Comparison of ENCODE assay signal across 29 cellular contexts in the genomic region with DNA sequence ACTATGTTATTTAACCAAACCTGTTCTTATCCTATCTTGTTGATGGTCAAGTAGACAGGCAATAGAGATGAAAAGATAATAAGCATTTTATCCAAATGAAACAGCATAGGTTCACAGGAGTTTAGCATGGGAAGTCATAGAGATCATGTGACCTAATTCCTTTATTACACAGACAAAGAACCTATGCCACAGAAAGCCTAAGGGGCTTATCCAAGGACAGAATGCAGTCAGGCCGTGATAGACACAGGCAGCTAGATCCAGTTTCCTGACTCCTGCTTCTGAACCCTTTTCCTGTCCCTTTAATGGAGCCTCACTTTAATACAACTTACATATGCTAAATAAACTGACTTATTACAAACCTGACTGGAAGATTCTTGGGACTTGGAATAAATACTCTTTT.
A peak's percentile ranks its signal among the peaks of the same experiment; 100 is the strongest.
DNase-seq lines count a peak whose midpoint lies in the region; ATAC-seq, FAIRE-seq and TF ChIP-seq lines count a peak whose summit lies in the region.
"Had no signal": no experiment of that assay in that cellular context is flagged by ENCODE, and none has a peak within 500 bp of the region (broad histone marks: within the 10 kb centered on the region; RNA-seq: fewer than 3 reads in every experiment).

No MANE protein-coding gene starts in this region.

- peak overlapping the region; percentile 66; the same call in 1 of the 2 replicates for H3K4me2 ChIP-seq in KMS-11
- H3K4me2 ChIP-seq in keratinocyte (ENCODE audit: control insufficient read depth, extremely low read depth, insufficient read depth, low read depth, low read length) = peak overlapping the region; percentile 54
- H3K4me2 ChIP-seq in skeletal muscle satellite cell (ENCODE audit: low read length) = no peak overlapping the region
- H3K4me2 ChIP-seq in HepG2 (ENCODE audit: low read depth, low read length) = no peak overlapping the region

- POLR2A ChIA-PET in Panc1 (lab: Charles Lee) (no interaction called here), HepG2 (lab: Yijun Ruan, JAX) (no interaction called here)
- POLR2A ChIA-PET in activated CD8-positive, alpha-beta T cell treated with anti-CD3 and anti-CD28 coated beads for 36 hours (lab: Charles Lee) = no interaction called here

- no peaks in the 10 kb centered on the region for H3K36me3 Mint-ChIP-seq in activated CD8-positive, alpha-beta T cell treated with anti-CD3 and anti-CD28 coated beads for 36 hours (ENCODE audit: low read depth)
- H3K36me3 Mint-ChIP-seq: activated naive CD8-positive, alpha-beta T cell; stimulated activated effector memory CD8-positive, alpha-beta T cell treated with anti-CD3 and anti-CD28 coated beads, Interleukin-12 subunit alpha, Interleukin-12 subunit beta, amount 100 ng/mL, for 72 hours had no signal

- no peak overlapping the region for H3K4me3 Mint-ChIP-seq in activated CD8-positive, alpha-beta T cell treated with anti-CD3 and anti-CD28 coated beads for 36 hours
- H3K4me3 Mint-ChIP-seq: activated CD8-positive, alpha-beta T cell treated with anti-CD3 and anti-CD28 coated beads, Interleukin-2, amount 10 ng/mL, durations not matched to agents 7 days and 5 days; activated naive CD8-positive, alpha-beta T cell; nephron; stimulated activated effector memory CD8-positive, alpha-beta T cell treated with anti-CD3 and anti-CD28 coated beads, Interleukin-12 subunit alpha, Interleukin-12 subunit beta, amount 100 ng/mL, for 72 hours had no signal

- H3K27ac ChIP-seq in KMS-11 = no peak overlapping the region
- peak overlapping the region; percentile 92 for H3K27ac ChIP-seq in Panc1 (ENCODE audit: low read length)
- H3K27ac ChIP-seq in keratinocyte (ENCODE audit: control insufficient read depth, insufficient read depth, low read length) = peak overlapping the region; percentile 96
- H3K27ac ChIP-seq in HepG2 (ENCODE audit: extremely low read length, insufficient read depth, low read length) = no peak overlapping the region
- H3K27ac ChIP-seq: HL-60, left lung, parathyroid adenoma had no signal

- no peaks in the 10 kb centered on the region for H3K9me1 ChIP-seq in keratinocyte (ENCODE audit: control insufficient read depth, extremely low read depth, insufficient read depth, low read length)

- BruUV-seq in Panc1 (replicated peaks; lab: Mats Ljungman, UMichigan) (no TSS peak), HepG2 (replicated peaks; lab: Mats Ljungman, UMichigan) (no TSS peak)

- H3K4me3 ChIP-seq in KMS-11 (IDR thresholded peaks at IDR 0.05; ENCODE audit: insufficient read depth, low read depth, low read length) (no peak overlapping the region), Panc1 (ENCODE audit: low read depth in 2 of 2, low read length in 2 of 2) (peak overlapping the region in 1 of 2 experiments; percentile 2; a peak in 1 of 4 replicates), keratinocyte (ENCODE audit: control insufficient read depth in 2 of 3, extremely low read depth in 1 of 3, insufficient read depth in 2 of 3, low read depth in 1 of 3, low read length in 3 of 3) (no peak overlapping the region), skeletal muscle satellite cell (ENCODE audit: low read length) (no peak overlapping the region), HepG2 (replicated peaks in 1 of 3; ENCODE audit: insufficient read depth in 1 of 3, low read depth in 2 of 3, low read length in 3 of 3) (no peak overlapping the region)
- H3K4me3 ChIP-seq: gastroesophageal sphincter, left lung, right atrium auricular region, upper lobe of left lung had no signal

- H3K27me3 ChIP-seq in KMS-11 (ENCODE audit: insufficient read depth, low read depth) (no peaks in the 10 kb centered on the region), Panc1 (ENCODE audit: control insufficient read depth, insufficient read depth, low read length) (no peaks in the 10 kb centered on the region), keratinocyte (ENCODE audit: control insufficient read depth, extremely low read depth, insufficient read depth, low read length) (no peaks in the 10 kb centered on the region), skeletal muscle satellite cell (ENCODE audit: control insufficient read depth, insufficient read depth, low read length) (no peaks in the 10 kb centered on the region), HepG2 (ENCODE audit: control insufficient read depth in 1 of 2, insufficient read depth in 2 of 2, low read length in 2 of 2) (no peaks in the 10 kb centered on the region)
- H3K27me3 ChIP-seq: gastroesophageal sphincter, left lung, right atrium auricular region, upper lobe of left lung had no signal

- TF ChIP-seq POLR2A in HepG2 (IDR thresholded peaks at IDR 0.05; ENCODE audit: insufficient read depth in 1 of 2, low read depth in 2 of 2, low read length in 2 of 2) = no peak

- H3K4me1 ChIP-seq in KMS-11 (ENCODE audit: low read depth, poor library complexity, severe bottlenecking) = peaks cover 21% of the 10 kb centered on the region
- H3K4me1 ChIP-seq in Panc1 (ENCODE audit: control insufficient read depth, insufficient read depth, low read length) = peaks cover 34% of the 10 kb centered on the region
- H3K4me1 ChIP-seq in keratinocyte (ENCODE audit: control insufficient read depth, extremely low read depth, insufficient read depth, low read length) = peaks cover 58% of the 10 kb centered on the region
- H3K4me1 ChIP-seq in skeletal muscle satellite cell (ENCODE audit: control insufficient read depth, insufficient read depth, low read length) = peaks cover 40% of the 10 kb centered on the region
- no peaks in the 10 kb centered on the region for H3K4me1 ChIP-seq in HepG2 (ENCODE audit: insufficient read depth, low read length)
- H3K4me1 ChIP-seq: gastroesophageal sphincter, left lung, parathyroid adenoma, right atrium auricular region had no signal

- no peak for TF ChIP-seq EP300 in HepG2 (IDR thresholded peaks at IDR 0.05; ENCODE audit: low read depth in 2 of 2, low read length in 2 of 2)
- TF ChIP-seq EP300 in HepG2 (CRISPR knock-in tag; IDR thresholded peaks at IDR 0.05; ENCODE audit: borderline replicate concordance) = no peak

- WGBS in HepG2 (ENCODE audit: low lambda C conversion rate) = 0% methylated on average over 1 of the region's 1 CpG

- H3K36me3 ChIP-seq in KMS-11 (ENCODE audit: insufficient read depth) (no peaks in the 10 kb centered on the region), Panc1 (ENCODE audit: control insufficient read depth, insufficient read depth, low read length) (no peaks in the 10 kb centered on the region), keratinocyte (ENCODE audit: control insufficient read depth in 2 of 2, extremely low read depth in 1 of 2, insufficient read depth in 2 of 2, low read length in 2 of 2) (no peaks in the 10 kb centered on the region), skeletal muscle satellite cell (ENCODE audit: insufficient read depth, low read length) (no peaks in the 10 kb centered on the region), HepG2 (replicated peaks in 1 of 2; ENCODE audit: control insufficient read depth in 1 of 2, insufficient read depth in 2 of 2, low read length in 2 of 2) (no peaks in the 10 kb centered on the region)
- H3K36me3 ChIP-seq: gastroesophageal sphincter, left lung, right atrium auricular region, upper lobe of left lung had no signal

- dilution Hi-C loops in keratinocyte (cut with MboI; ENCODE audit: extremely low pct_ligation_motif_present, low sequenced_read_pairs) = no loop called here

- H2AFZ ChIP-seq in KMS-11 (ENCODE audit: low read depth) (no peak overlapping the region), keratinocyte (ENCODE audit: control insufficient read depth, low read length) (peak overlapping the region; percentile 29), HepG2 (ENCODE audit: low read length) (no peak overlapping the region)
- H2AFZ ChIP-seq: parathyroid adenoma had no signal

- peak; percentile 64 for ATAC-seq in Panc1
- no peak for ATAC-seq in GM18909 (IDR thresholded peaks at IDR 0.05; ENCODE audit: poor library complexity, unreplicated experiment)
- ATAC-seq in activated CD8-positive, alpha-beta T cell treated with anti-CD3 and anti-CD28 coated beads for 36 hours = no peak
- ATAC-seq in HepG2 = no peak
- ATAC-seq: activated CD8-positive, alpha-beta T cell treated with anti-CD3 and anti-CD28 coated beads, Interleukin-2, amount 10 ng/mL, durations not matched to agents 7 days and 5 days; gastroesophageal sphincter; left lung; stimulated activated effector memory CD8-positive, alpha-beta T cell treated with anti-CD3 and anti-CD28 coated beads, Interleukin-12 subunit alpha, Interleukin-12 subunit beta, amount 100 ng/mL, for 72 hours had no signal

- intact Hi-C loops in Panc1 (cut with micrococcal nuclease; ENCODE audit: unreplicated experiment) (no loop called here), HepG2 (cut with micrococcal nuclease; ENCODE audit: unreplicated experiment) (loop anchor here (10.0 kb wide), 1 partner anchor 531 kb away; a partner anchor contains a TSS)
- intact Hi-C loops in activated CD8-positive, alpha-beta T cell treated with anti-CD3 and anti-CD28 coated beads for 36 hours (cut with micrococcal nuclease) = no loop called here

- in situ Hi-C loops in Panc1 (cut with HindIII; ENCODE audit: low pct_unique_long_range_greater_than_20kb, low sequenced_read_pairs) = no loop called here
- in situ Hi-C loops in HepG2 (cut with HindIII; ENCODE audit: extremely low pct_ligation_motif_present, low pct_unique_long_range_greater_than_20kb) = no loop called here

- TF ChIP-seq CTCF in KMS-11 (conservative IDR thresholded peaks at IDR 0.05; ENCODE audit: low read depth, low read length) = no peak
- no peak for TF ChIP-seq CTCF in Panc1 (IDR thresholded peaks at IDR 0.05)
- TF ChIP-seq CTCF in keratinocyte (optimal IDR thresholded peaks at IDR 0.05 in 1 of 3, IDR thresholded peaks at IDR 0.05 in 1 of 3, conservative IDR thresholded peaks at IDR 0.05 in 1 of 3; ENCODE audit: extremely low read depth in 1 of 3, insufficient read depth in 2 of 3, low read length in 3 of 3) = no peak
- no peak for TF ChIP-seq CTCF in activated CD8-positive, alpha-beta T cell treated with anti-CD3 and anti-CD28 coated beads for 36 hours (IDR thresholded peaks at IDR 0.05)
- TF ChIP-seq CTCF in HepG2 (CRISPR knock-in tag; IDR thresholded peaks at IDR 0.05) = no peak

- H3K9ac ChIP-seq in KMS-11 = no peak overlapping the region
- H3K9ac ChIP-seq in keratinocyte (ENCODE audit: control insufficient read depth, extremely low read depth, insufficient read depth, low read length) = peak overlapping the region; percentile 28
- peak overlapping the region; percentile 38 for H3K9ac ChIP-seq in skeletal muscle satellite cell (ENCODE audit: low read depth, low read length)
- H3K9ac ChIP-seq in HepG2 (ENCODE audit: insufficient read depth, low read depth, low read length) = no peak overlapping the region
- H3K9ac ChIP-seq: parathyroid adenoma had no signal

- no peaks in the 10 kb centered on the region for H3K4me1 Mint-ChIP-seq in activated CD8-positive, alpha-beta T cell treated with anti-CD3 and anti-CD28 coated beads for 36 hours (ENCODE audit: low read depth)
- H3K4me1 Mint-ChIP-seq: stimulated activated effector memory CD8-positive, alpha-beta T cell treated with anti-CD3 and anti-CD28 coated beads, Interleukin-12 subunit alpha, Interleukin-12 subunit beta, amount 100 ng/mL, for 72 hours had no signal

- FAIRE-seq in keratinocyte (lab: Jason Lieb, UNC) (peak; percentile 80), HepG2 (lab: Jason Lieb, UNC) (no peak)
- FAIRE-seq: GM12891 had no signal

- H3K9me3 Mint-ChIP-seq in activated CD8-positive, alpha-beta T cell treated with anti-CD3 and anti-CD28 coated beads for 36 hours = no peaks in the 10 kb centered on the region

- DNase-seq in Panc1 (ENCODE audit: low read depth, low spot score) = no peak
- DNase-seq in keratinocyte (ENCODE audit: low read depth, low spot score) = no peak
- no peak for DNase-seq in activated CD8-positive, alpha-beta T cell treated with anti-CD3 and anti-CD28 coated beads for 36 hours
- no peak for DNase-seq in HepG2 (ENCODE audit: low spot score)
- DNase-seq: activated CD4-positive, alpha-beta T cell treated with anti-CD3 and anti-CD28 coated beads for 1 hour; activated CD8-positive, alpha-beta T cell treated with anti-CD3 and anti-CD28 coated beads, Interleukin-2, amount 10 ng/mL, durations not matched to agents 7 days and 5 days; activated T-cell treated with anti-CD3 and anti-CD28 coated beads for 4 hours; anterior cingulate cortex; EL; GOT3; left lung; midbrain; NCI-H1092; NCI-H187 treated with DMSO at 0.1 percent for 48 hours; NCI-H2227 treated with DMSO at 0.1 percent for 48 hours; NCI-H526 treated with DMSO at 0.1 percent for 48 hours; stimulated activated CD4-positive, alpha-beta T cell treated with anti-CD3 and anti-CD28 coated beads, Interleukin-4, amount 100 ng/mL, for 24 hours; upper lobe of left lung had no signal

- CTCF ChIA-PET in Panc1 (lab: Charles Lee) (no interaction called here), HepG2 (lab: Yijun Ruan, JAX; ENCODE audit: low intra/inter-chr PET ratio, low total read pairs) (no interaction called here)
- CTCF ChIA-PET in activated CD8-positive, alpha-beta T cell treated with anti-CD3 and anti-CD28 coated beads for 36 hours (lab: Charles Lee) = no interaction called here

- no peaks in the 10 kb centered on the region; the same call in 1 of the 2 replicates for H3K9me3 ChIP-seq in Panc1 (ENCODE audit: control insufficient read depth, insufficient read depth, low read depth, low read length)
- H3K9me3 ChIP-seq in keratinocyte (ENCODE audit: control insufficient read depth, low read depth, low read length) = no peaks in the 10 kb centered on the region
- H3K9me3 ChIP-seq in skeletal muscle satellite cell (replicated peaks; ENCODE audit: low read length) = no peaks in the 10 kb centered on the region
- peaks cover 57% of the 10 kb centered on the region for H3K9me3 ChIP-seq in HepG2 (ENCODE audit: low read length)
- H3K9me3 ChIP-seq: gastroesophageal sphincter, left lung, upper lobe of left lung had no signal

- H3K27ac Mint-ChIP-seq in activated CD8-positive, alpha-beta T cell treated with anti-CD3 and anti-CD28 coated beads for 36 hours = no peak overlapping the region
- H3K27ac Mint-ChIP-seq: activated CD8-positive, alpha-beta T cell treated with anti-CD3 and anti-CD28 coated beads, Interleukin-2, amount 10 ng/mL, durations not matched to agents 7 days and 5 days; activated naive CD8-positive, alpha-beta T cell; nephron; stimulated activated effector memory CD8-positive, alpha-beta T cell treated with anti-CD3 and anti-CD28 coated beads, Interleukin-12 subunit alpha, Interleukin-12 subunit beta, amount 100 ng/mL, for 72 hours had no signal

- H3K79me2 ChIP-seq in KMS-11 (ENCODE audit: insufficient read depth, low read depth) (no peaks in the 10 kb centered on the region), keratinocyte (ENCODE audit: control insufficient read depth, insufficient read depth, low read length) (peaks cover 8% of the 10 kb centered on the region), HepG2 (ENCODE audit: insufficient read depth, low read length) (no peaks in the 10 kb centered on the region)
- H3K79me2 ChIP-seq: parathyroid adenoma had no signal

- peaks cover 2% of the 10 kb centered on the region for H3K27me3 Mint-ChIP-seq in activated CD8-positive, alpha-beta T cell treated with anti-CD3 and anti-CD28 coated beads for 36 hours

- H4K20me1 ChIP-seq in KMS-11 (ENCODE audit: insufficient read depth) (no peaks in the 10 kb centered on the region), keratinocyte (ENCODE audit: control insufficient read depth, extremely low read depth, insufficient read depth, low read length) (no peaks in the 10 kb centered on the region), HepG2 (ENCODE audit: insufficient read depth, low read length) (no peaks in the 10 kb centered on the region)

- TF ChIP-seq RAD21 in HepG2 (CRISPR knock-in tag; IDR thresholded peaks at IDR 0.05) = no peak

Comparison
In these comparisons a context has a peak if more than half of its experiments do, and no peak if none do; other contexts are left out.
1. H3K27ac ChIP-seq: peak in Panc1 (single experiment) and keratinocyte (single experiment); none in KMS-11 (single experiment) and HepG2 (single experiment).
2. H3K4me2 ChIP-seq: peak in KMS-11 (single experiment) and keratinocyte (single experiment); none in skeletal muscle satellite cell (single experiment) and HepG2 (single experiment).
3. H3K9ac ChIP-seq: peak in keratinocyte (single experiment) and skeletal muscle satellite cell (single experiment); none in KMS-11 (single experiment) and HepG2 (single experiment).